16 cellular contexts compared by ENCODE assay signal in the genomic region with DNA sequence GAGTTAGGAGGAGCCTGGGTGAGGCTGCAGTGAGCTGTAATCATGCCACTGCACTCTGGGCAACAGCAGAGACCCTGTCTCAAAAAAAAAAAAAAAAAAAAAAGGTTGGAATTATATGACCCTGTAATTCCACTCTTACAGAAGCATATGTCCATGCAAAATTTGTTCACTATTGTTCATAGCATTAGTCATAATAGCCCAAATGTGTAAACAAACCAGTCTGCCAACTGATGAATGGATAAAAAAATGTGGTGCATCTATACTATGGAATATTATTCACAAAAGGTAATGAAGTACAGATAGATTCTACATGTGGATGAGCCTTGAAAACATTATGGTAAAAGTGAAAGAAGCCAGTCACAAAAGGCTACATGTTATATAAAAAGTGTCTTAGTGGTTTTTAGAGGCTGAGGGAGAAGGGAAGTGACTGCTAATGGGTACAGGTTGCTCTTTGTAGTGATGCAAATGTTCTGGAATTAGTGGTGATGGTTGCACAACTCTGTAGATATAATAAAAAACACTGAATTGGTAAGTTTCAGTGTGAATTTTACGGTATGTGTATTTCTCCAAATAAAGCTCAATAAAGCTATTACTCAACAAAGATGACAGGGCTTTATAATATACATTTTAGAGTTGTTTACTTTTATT. TPM values are rescaled to one million over a fixed set of nuclear protein-coding genes. Genes with fewer than 3 reads are reported as not detected.
DNase-seq lines count a peak whose midpoint lies in the region; ATAC-seq and TF ChIP-seq lines count a peak whose summit lies in the region.
"Had no signal": no experiment of that assay in that cellular context is flagged by ENCODE, and none has a peak within 500 bp of the region (broad histone marks: within the 10 kb centered on the region; RNA-seq: fewer than 3 reads in every experiment).

No MANE protein-coding gene starts in this region.

- no peak for TF ChIP-seq CTCF in NB4 (IDR thresholded peaks at IDR 0.05; ENCODE audit: low read depth, low read length)
- no peak for TF ChIP-seq CTCF in cardiac fibroblast (IDR thresholded peaks at IDR 0.05; ENCODE audit: low read depth, low read length)

- H3K36me3 Mint-ChIP-seq in activated CD4-positive, alpha-beta T cell treated with anti-CD3 and anti-CD28 coated beads, Interleukin-2, amount 10 ng/mL, durations not matched to agents 7 days and 5 days (ENCODE audit: low read depth), result peaks cover 38% of the 10 kb centered on the region
- H3K36me3 Mint-ChIP-seq in natural killer cell treated with Interleukin-12 subunit alpha and Interleukin-12 subunit beta and Interleukin-15 and Interleukin-18, amount 100 ng/mL, for 72 hours, result peaks cover 9% of the 10 kb centered on the region

- CTCF ChIA-PET in activated CD4-positive, alpha-beta T cell treated with anti-CD3 and anti-CD28 coated beads, Interleukin-2, amount 10 ng/mL, durations not matched to agents 7 days and 5 days (lab: Charles Lee), result interaction anchor here (1.3 kb wide), 1 partner anchor 223 kb away, joined by 4 read pairs; no protein-coding TSS in a partner anchor

- no peak for DNase-seq in activated CD4-positive, alpha-beta T cell treated with anti-CD3 and anti-CD28 coated beads, Interleukin-2, amount 10 ng/mL, durations not matched to agents 7 days and 5 days
- no peak for DNase-seq in activated CD4-positive, alpha-beta T cell treated with anti-CD3 and anti-CD28 coated beads for 1 hour
- peak; percentile 20 for DNase-seq in NB4 (ENCODE audit: low read depth)
- peak; percentile 26 to 84 for DNase-seq in cardiac fibroblast (ENCODE audit: low read depth in 2 of 2)
- no peak for DNase-seq in natural killer cell treated with Interleukin-12 subunit alpha and Interleukin-12 subunit beta and Interleukin-15 and Interleukin-18, amount 100 ng/mL, for 72 hours (ENCODE audit: low spot score)
- DNase-seq in NCI-H1417 (lab: John Stamatoyannopoulos, UW), result no peak
- DNase-seq in ureter (ENCODE audit: low spot score), result no peak
- DNase-seq: ACHN; activated T-cell treated with anti-CD3 and anti-CD28 coated beads, Interleukin-2, amount 50 U/mL, for 48 hours; DMS79; glutamatergic neuron; left cardiac atrium; NCI-H187; SJCRH30 had no signal

- peak overlapping the region; percentile 54 for H3K27ac Mint-ChIP-seq in activated CD4-positive, alpha-beta T cell treated with anti-CD3 and anti-CD28 coated beads, Interleukin-2, amount 10 ng/mL, durations not matched to agents 7 days and 5 days
- H3K27ac Mint-ChIP-seq in natural killer cell treated with Interleukin-12 subunit alpha and Interleukin-12 subunit beta and Interleukin-15 and Interleukin-18, amount 100 ng/mL, for 72 hours, result peak overlapping the region; percentile 4 to 31

- peak in 1 of 2 donors; percentile 38 for ATAC-seq in natural killer cell treated with Interleukin-12 subunit alpha and Interleukin-12 subunit beta and Interleukin-15 and Interleukin-18, amount 100 ng/mL, for 72 hours
- no peak for ATAC-seq in GM18858 (IDR thresholded peaks at IDR 0.05; ENCODE audit: unreplicated experiment)
- ATAC-seq: left cardiac atrium had no signal

- TF ChIP-seq POLR2A in NB4 (IDR thresholded peaks at IDR 0.05; ENCODE audit: extremely low read depth, insufficient read length), result no peak

- no peak overlapping the region for H3K4me3 Mint-ChIP-seq in activated CD4-positive, alpha-beta T cell treated with anti-CD3 and anti-CD28 coated beads, Interleukin-2, amount 10 ng/mL, durations not matched to agents 7 days and 5 days
- H3K4me3 Mint-ChIP-seq in natural killer cell treated with Interleukin-12 subunit alpha and Interleukin-12 subunit beta and Interleukin-15 and Interleukin-18, amount 100 ng/mL, for 72 hours, result no peak overlapping the region

- no peak overlapping the region for H3K4me3 ChIP-seq in NB4 (ENCODE audit: low read depth, low read length)
- H3K4me3 ChIP-seq in cardiac fibroblast (replicated peaks in 1 of 2; ENCODE audit: low read depth in 2 of 2, low read length in 2 of 2), result no peak overlapping the region
- H3K4me3 ChIP-seq: SJCRH30, smooth muscle cell had no signal

- peaks cover 2% of the 10 kb centered on the region for H3K9me3 Mint-ChIP-seq in activated CD4-positive, alpha-beta T cell treated with anti-CD3 and anti-CD28 coated beads, Interleukin-2, amount 10 ng/mL, durations not matched to agents 7 days and 5 days
- no peaks in the 10 kb centered on the region for H3K9me3 Mint-ChIP-seq in natural killer cell treated with Interleukin-12 subunit alpha and Interleukin-12 subunit beta and Interleukin-15 and Interleukin-18, amount 100 ng/mL, for 72 hours

- POLR2A ChIA-PET in activated CD4-positive, alpha-beta T cell treated with anti-CD3 and anti-CD28 coated beads, Interleukin-2, amount 10 ng/mL, durations not matched to agents 7 days and 5 days (lab: Charles Lee), result no interaction called here

- peaks cover 19% of the 10 kb centered on the region for H3K4me1 Mint-ChIP-seq in activated CD4-positive, alpha-beta T cell treated with anti-CD3 and anti-CD28 coated beads, Interleukin-2, amount 10 ng/mL, durations not matched to agents 7 days and 5 days
- peaks cover 5 to 20% of the 10 kb centered on the region in 2 donors for H3K4me1 Mint-ChIP-seq in natural killer cell treated with Interleukin-12 subunit alpha and Interleukin-12 subunit beta and Interleukin-15 and Interleukin-18, amount 100 ng/mL, for 72 hours (ENCODE audit: low read depth in 2 of 2)

- no peaks in the 10 kb centered on the region for H3K27me3 Mint-ChIP-seq in activated CD4-positive, alpha-beta T cell treated with anti-CD3 and anti-CD28 coated beads, Interleukin-2, amount 10 ng/mL, durations not matched to agents 7 days and 5 days
- H3K27me3 Mint-ChIP-seq in natural killer cell treated with Interleukin-12 subunit alpha and Interleukin-12 subunit beta and Interleukin-15 and Interleukin-18, amount 100 ng/mL, for 72 hours, result no peaks in the 10 kb centered on the region

RNA-seq across cellular contexts. Expression of gene COA5, which starts 9.4 kb away (rescaled TPM):
- total RNA-seq in activated CD4-positive, alpha-beta T cell treated with anti-CD3 and anti-CD28 coated beads, Interleukin-2, amount 10 ng/mL, durations not matched to agents 7 days and 5 days, result 10 to 100 TPM; 21.6 to 25.3 TPM
- 10 to 100 TPM; 16.6 to 21.4 TPM for total RNA-seq in natural killer cell treated with Interleukin-12 subunit alpha and Interleukin-12 subunit beta and Interleukin-15 and Interleukin-18, amount 100 ng/mL, for 72 hours
- 39.4 TPM for total RNA-seq in ureter

RNA-seq across cellular contexts. Expression of gene UNC50, which starts 9.5 kb away (rescaled TPM):
- 10 to 100 TPM; 25.6 to 31.1 TPM for total RNA-seq in activated CD4-positive, alpha-beta T cell treated with anti-CD3 and anti-CD28 coated beads, Interleukin-2, amount 10 ng/mL, durations not matched to agents 7 days and 5 days
- total RNA-seq in natural killer cell treated with Interleukin-12 subunit alpha and Interleukin-12 subunit beta and Interleukin-15 and Interleukin-18, amount 100 ng/mL, for 72 hours, result 10 to 100 TPM; 29.6 to 31.8 TPM
- 48.9 TPM for total RNA-seq in ureter

Comparison
In these comparisons a context has a peak if more than half of its experiments do, and no peak if none do; other contexts are left out.
1. DNase-seq: peak in NB4 (single experiment) and cardiac fibroblast (2 of 2); none in activated CD4-positive, alpha-beta T cell treated with anti-CD3 and anti-CD28 coated beads, Interleukin-2, amount 10 ng/mL, durations not matched to agents 7 days and 5 days (single experiment), activated CD4-positive, alpha-beta T cell treated with anti-CD3 and anti-CD28 coated beads for 1 hour (single experiment), natural killer cell treated with Interleukin-12 subunit alpha and Interleukin-12 subunit beta and Interleukin-15 and Interleukin-18, amount 100 ng/mL, for 72 hours (single experiment), NCI-H1417 (0 of 3) and ureter (single experiment).